ENCODE assay signal across 8 cellular contexts in genomic region chr6:15023448-15023847, GRCh38.
DNase-seq lines count a peak whose midpoint lies in the region; ATAC-seq lines count a peak whose summit lies in the region.

No MANE protein-coding gene starts in this region.

- intact Hi-C loops in aorta (cut with DNase I), result no loop called here

- H3K36me3 ChIP-seq in aorta (ENCODE audit: control insufficient read depth in 1 of 2, insufficient read depth in 2 of 2, low read length in 1 of 2), result no peaks in the 10 kb centered on the region

- peak; percentile 49 for DNase-seq in GM19238 (ENCODE audit: insufficient read length, low spot score)
- DNase-seq in activated CD4-positive, alpha-beta T cell treated with anti-CD3 and anti-CD28 coated beads, Interleukin-2, amount 50 U/mL, for 48 hours, result peak; percentile 71 to 80
- peak; percentile 48 to 57 for DNase-seq in stimulated activated CD4-positive, alpha-beta T cell treated with anti-CD3 and anti-CD28 coated beads, Interleukin-2, amount 100 ng/mL, for 48 hours
- DNase-seq in HT-29 (ENCODE audit: low spot score), result no peak
- DNase-seq in NCI-H69 (lab: John Stamatoyannopoulos, UW), result no peak
- no peak for DNase-seq in AG08395 (ENCODE audit: low spot score)
- no peak for DNase-seq in aorta

- no peak overlapping the region for H3K4me3 ChIP-seq in aorta (ENCODE audit: low read length in 2 of 2)

- no peak overlapping the region for H3K27ac ChIP-seq in aorta (ENCODE audit: low read depth in 1 of 2, low read length in 2 of 2)

- peaks cover 0 to 2% of the 10 kb centered on the region in 2 donors for H3K27me3 ChIP-seq in aorta (ENCODE audit: control insufficient read depth in 1 of 2, insufficient read depth in 2 of 2, low read length in 1 of 2)

- H3K4me1 ChIP-seq in aorta (ENCODE audit: control insufficient read depth in 1 of 2, insufficient read depth in 2 of 2, low read length in 2 of 2), result no peaks in the 10 kb centered on the region

- ATAC-seq in HG02973 (IDR thresholded peaks at IDR 0.05; ENCODE audit: unreplicated experiment) (peak; percentile 96), aorta (ENCODE audit: low FRiP score) (no peak)

- 91 to 92% methylated on average over 8 of the region's 8 CpGs for WGBS in aorta, 2 donors

- no peaks in the 10 kb centered on the region for H3K9me3 ChIP-seq in aorta (ENCODE audit: control insufficient read depth, low read length)

Comparison
In these comparisons a context has a peak if more than half of its experiments do, and no peak if none do; other contexts are left out.
1. DNase-seq: peak in GM19238 (single experiment), activated CD4-positive, alpha-beta T cell treated with anti-CD3 and anti-CD28 coated beads, Interleukin-2, amount 50 U/mL, for 48 hours (2 of 2) and stimulated activated CD4-positive, alpha-beta T cell treated with anti-CD3 and anti-CD28 coated beads, Interleukin-2, amount 100 ng/mL, for 48 hours (2 of 2); none in HT-29 (single experiment), NCI-H69 (single experiment), AG08395 (single experiment) and aorta (0 of 2).